Comparison of ENCODE assay signal across 17 cellular contexts in the genomic region with DNA sequence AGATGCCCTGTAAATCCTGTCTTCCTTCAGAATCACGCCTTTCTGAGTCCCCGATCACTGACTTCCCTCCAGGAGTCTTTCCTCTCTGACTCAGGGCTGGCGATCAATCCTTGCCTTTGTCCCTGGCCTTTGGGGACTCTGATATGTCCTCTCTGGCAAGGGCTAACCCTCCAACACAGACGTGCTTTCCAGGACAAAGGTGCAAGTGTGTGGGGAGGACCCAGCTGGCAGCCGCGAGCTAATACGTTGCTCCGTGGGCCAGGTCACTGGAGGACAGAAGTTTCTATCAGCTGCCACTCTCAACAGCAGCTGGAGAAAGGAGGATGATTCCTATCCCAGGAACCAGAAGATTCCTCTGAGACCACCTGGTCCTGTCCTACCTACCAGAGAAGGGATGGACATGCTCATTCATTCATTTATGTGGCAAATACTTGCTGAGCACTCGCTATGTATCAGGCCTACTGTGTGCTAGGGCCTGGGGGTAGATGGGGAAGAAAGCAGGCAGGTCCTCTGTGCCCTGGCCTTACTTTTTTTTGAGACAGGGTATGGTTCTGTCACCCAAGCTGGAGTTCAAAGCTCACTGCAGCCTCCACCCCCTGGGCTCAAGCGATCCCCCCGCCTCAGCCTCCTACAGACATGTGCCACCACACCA. TPM values are rescaled to one million over a fixed set of nuclear protein-coding genes. Genes with fewer than 3 reads are reported as not detected.
DNase-seq lines count a peak whose midpoint lies in the region; ATAC-seq, FAIRE-seq and TF ChIP-seq lines count a peak whose summit lies in the region.
"Had no signal": no experiment of that assay in that cellular context is flagged by ENCODE, and none has a peak within 500 bp of the region (broad histone marks: within the 10 kb centered on the region; RNA-seq: fewer than 3 reads in every experiment).

No MANE protein-coding gene starts in this region.

- H4K5ac ChIP-seq in IMR-90 (ENCODE audit: low read depth, low read length) = no peak overlapping the region

- CTCF ChIA-PET in IMR-90 (lab: Yijun Ruan, JAX) = no interaction called here
- CTCF ChIA-PET in HepG2 (lab: Yijun Ruan, JAX; ENCODE audit: low intra/inter-chr PET ratio, low total read pairs) = no interaction called here
- CTCF ChIA-PET in CD4-positive, alpha-beta T cell (lab: Charles Lee) = interaction anchor here (1.0 kb wide), 1 partner anchor 34 kb away, joined by 3 read pairs; no protein-coding TSS in a partner anchor

- TF ChIP-seq RAD21 in IMR-90 (IDR thresholded peaks at IDR 0.05; ENCODE audit: low read length) (no peak), HepG2 (CRISPR knock-in tag; IDR thresholded peaks at IDR 0.05) (no peak)

- no peak overlapping the region for H3K4ac ChIP-seq in IMR-90 (ENCODE audit: low read depth, low read length)
- H3K4ac ChIP-seq in trophoblast cell (ENCODE audit: low read depth, low read length) = no peak overlapping the region

- dilution Hi-C loops in IMR-90 (cut with HindIII; ENCODE audit: low sequenced_read_pairs, unreplicated experiment) = no loop called here

- POLR2A ChIA-PET in IMR-90 (lab: Charles Lee; ENCODE audit: unreplicated experiment) = interaction anchor here (0.6 kb wide), 1 partner anchor 14 kb away, joined by 4 read pairs; no protein-coding TSS in a partner anchor
- POLR2A ChIA-PET in HepG2 (lab: Yijun Ruan, JAX) = interaction anchor here (0.9 to 2.7 kb wide), 9 partner anchors 8 to 45 kb away, joined by 3 to 12 read pairs (median 4); a partner anchor contains a TSS
- POLR2A ChIA-PET in CD4-positive, alpha-beta T cell (lab: Charles Lee) = no interaction called here

- H2AFZ ChIP-seq in IMR-90 (replicated peaks; ENCODE audit: low read length, poor library complexity) (no peak overlapping the region), HepG2 (ENCODE audit: low read length) (no peak overlapping the region), trophoblast cell (ENCODE audit: insufficient read depth, low read length, poor library complexity) (no peak overlapping the region)

- H3K4me3 Mint-ChIP-seq in CD4-positive, alpha-beta T cell = no peak overlapping the region
- H3K4me3 Mint-ChIP-seq: CD8-positive, alpha-beta memory T cell had no signal

- in situ Hi-C loops in IMR-90 (cut with MboI; ENCODE audit: low sequenced_read_pairs) (no loop called here), HepG2 (cut with HindIII; ENCODE audit: extremely low pct_ligation_motif_present, low pct_unique_long_range_greater_than_20kb) (no loop called here)

- no peak overlapping the region for H3K18ac ChIP-seq in IMR-90 (ENCODE audit: low read depth, low read length)
- no peak overlapping the region for H3K18ac ChIP-seq in trophoblast cell (ENCODE audit: low read length)

- intact Hi-C loops in IMR-90 (cut with micrococcal nuclease) = no loop called here
- intact Hi-C loops in HepG2 (cut with micrococcal nuclease; ENCODE audit: unreplicated experiment) = no loop called here
- intact Hi-C loops in CD4-positive, alpha-beta T cell (cut with DNase I, micrococcal nuclease) = no loop called here

- no peak overlapping the region for H4K12ac ChIP-seq in trophoblast cell (ENCODE audit: low read depth, low read length)

- no peak for TF ChIP-seq CTCF in IMR-90 (conservative IDR thresholded peaks at IDR 0.05; ENCODE audit: low read depth, low read length)
- TF ChIP-seq CTCF in WERI-Rb-1 (IDR thresholded peaks at IDR 0.05; ENCODE audit: low read depth, low read length) = no peak
- no peak for TF ChIP-seq CTCF in HepG2 (CRISPR knock-in tag; IDR thresholded peaks at IDR 0.05)
- TF ChIP-seq CTCF in CD4-positive, alpha-beta T cell (IDR thresholded peaks at IDR 0.05) = no peak

- H3K9me3 ChIP-seq in IMR-90 (ENCODE audit: control insufficient read depth, insufficient read depth, low read length) = peaks cover 4% of the 10 kb centered on the region; the same call in 1 of the 2 replicates
- H3K9me3 ChIP-seq in WERI-Rb-1 (ENCODE audit: severe bottlenecking) = no peaks in the 10 kb centered on the region
- no peaks in the 10 kb centered on the region for H3K9me3 ChIP-seq in HepG2 (ENCODE audit: low read length)
- H3K9me3 ChIP-seq in trophoblast cell (ENCODE audit: insufficient read depth, low read depth, low read length) = no peaks in the 10 kb centered on the region
- no peaks in the 10 kb centered on the region for H3K9me3 ChIP-seq in CD4-positive, alpha-beta T cell (ENCODE audit: control insufficient read depth, low read length)
- H3K9me3 ChIP-seq: HAP-1 had no signal

- BruUV-seq in IMR-90 (replicated peaks; lab: Mats Ljungman, UMichigan) (no TSS peak), HepG2 (replicated peaks; lab: Mats Ljungman, UMichigan) (no TSS peak)

- H3K79me1 ChIP-seq in IMR-90 (ENCODE audit: low read depth in 1 of 2, low read length in 2 of 2) (no peaks in the 10 kb centered on the region), trophoblast cell (ENCODE audit: low read length) (no peaks in the 10 kb centered on the region)

- H3K9me3 Mint-ChIP-seq in CD4-positive, alpha-beta T cell = no peaks in the 10 kb centered on the region
- H3K9me3 Mint-ChIP-seq: CD8-positive, alpha-beta memory T cell had no signal

- H2BK15ac ChIP-seq in IMR-90 (ENCODE audit: low read depth, low read length) = no peak overlapping the region

- H3K56ac ChIP-seq in IMR-90 (ENCODE audit: extremely low read depth, insufficient read depth, low read length) = no peak overlapping the region

- H3K23ac ChIP-seq in IMR-90 (ENCODE audit: low read depth, low read length) (no peak overlapping the region), trophoblast cell (ENCODE audit: low read length) (no peak overlapping the region)

- no peak overlapping the region for H2BK5ac ChIP-seq in IMR-90 (ENCODE audit: low read depth, low read length, poor library complexity, severe bottlenecking)
- H2BK5ac ChIP-seq in trophoblast cell (ENCODE audit: low read depth, low read length, poor library complexity) = no peak overlapping the region

- no peak for ATAC-seq in IMR-90 (ENCODE audit: low read depth)
- ATAC-seq in HepG2 = peak; percentile 67
- ATAC-seq in CD4-positive, alpha-beta T cell (ENCODE audit: poor library complexity) = no peak
- ATAC-seq: Panc1 had no signal

- no peaks in the 10 kb centered on the region for H3K36me3 ChIP-seq in IMR-90 (ENCODE audit: control insufficient read depth, insufficient read depth, low read length)
- no peaks in the 10 kb centered on the region for H3K36me3 ChIP-seq in WERI-Rb-1
- H3K36me3 ChIP-seq in HepG2 (replicated peaks in 1 of 2; ENCODE audit: control insufficient read depth in 1 of 2, insufficient read depth in 2 of 2, low read length in 2 of 2) = no peaks in the 10 kb centered on the region
- no peaks in the 10 kb centered on the region for H3K36me3 ChIP-seq in trophoblast cell (ENCODE audit: control insufficient read depth in 1 of 2, insufficient read depth in 2 of 2, low read length in 2 of 2)
- H3K36me3 ChIP-seq: HAP-1 had no signal

- H2AK5ac ChIP-seq in IMR-90 (ENCODE audit: low read depth, low read length) (no peak overlapping the region), trophoblast cell (ENCODE audit: low read length) (no peak overlapping the region)

- H3K9ac ChIP-seq in IMR-90 (ENCODE audit: low read depth, low read length) (no peak overlapping the region), HepG2 (ENCODE audit: insufficient read depth, low read depth, low read length) (peak overlapping the region; percentile 31), trophoblast cell (ENCODE audit: low read length) (no peak overlapping the region)

- TF ChIP-seq EP300 in HepG2 (IDR thresholded peaks at IDR 0.05; ENCODE audit: low read depth in 2 of 2, low read length in 2 of 2) (no peak), HepG2 (CRISPR knock-in tag; IDR thresholded peaks at IDR 0.05; ENCODE audit: borderline replicate concordance) (no peak)

- 0 out of 2 replicates have a peak overlapping the region, but pooled peaks have one; percentile 52 for H2BK20ac ChIP-seq in IMR-90 (ENCODE audit: low read depth, low read length)

- H3K27me3 ChIP-seq in IMR-90 (ENCODE audit: control insufficient read depth, insufficient read depth, low read length) (peaks cover 3% of the 10 kb centered on the region; the same call in 1 of the 2 replicates), WERI-Rb-1 (ENCODE audit: insufficient read depth, low read depth, severe bottlenecking) (no peaks in the 10 kb centered on the region), HepG2 (ENCODE audit: control insufficient read depth in 1 of 2, insufficient read depth in 2 of 2, low read length in 2 of 2) (no peaks in the 10 kb centered on the region), trophoblast cell (ENCODE audit: insufficient read depth, low read length) (no peaks in the 10 kb centered on the region)
- no peaks in the 10 kb centered on the region for H3K27me3 ChIP-seq in CD4-positive, alpha-beta T cell (ENCODE audit: control insufficient read depth, insufficient read depth, low read length)

- peaks cover 3% of the 10 kb centered on the region; the same call in 1 of the 2 replicates for H3K9me1 ChIP-seq in IMR-90 (ENCODE audit: insufficient read depth, low read length)

- FAIRE-seq in HepG2 (lab: Jason Lieb, UNC) = no peak

- H3K4me3 ChIP-seq in IMR-90 (ENCODE audit: insufficient read depth, low read depth, low read length) (no peak overlapping the region), WERI-Rb-1 (ENCODE audit: low read depth, low read length) (no peak overlapping the region; the same call in 1 of the 2 replicates), HepG2 (replicated peaks in 1 of 3; ENCODE audit: insufficient read depth in 1 of 3, low read depth in 2 of 3, low read length in 3 of 3) (peak overlapping the region; percentile 19 to 52 (median 35)), trophoblast cell (ENCODE audit: low read depth, low read length) (no peak overlapping the region)
- H3K4me3 ChIP-seq: HAP-1 had no signal

- H3K4me1 Mint-ChIP-seq in CD4-positive, alpha-beta T cell (ENCODE audit: low read depth) = peaks cover 9% of the 10 kb centered on the region
- H3K4me1 Mint-ChIP-seq: CD8-positive, alpha-beta memory T cell had no signal

- 100% methylated on average over 2 of the region's 11 CpGs; no CpG with 5 or more reads in 1 of the 2 experiments for WGBS in IMR-90 (ENCODE audit: extremely low coverage in 2 of 2, insufficient read length in 1 of 2), 2 experiments
- 13% methylated on average over 9 of the region's 11 CpGs for WGBS in HepG2 (ENCODE audit: low lambda C conversion rate)
- no CpG with 5 or more reads among the region's 11 CpGs for WGBS in trophoblast cell (ENCODE audit: extremely low coverage, insufficient coverage, insufficient read length)

- TF ChIP-seq POLR2A in IMR-90 (IDR thresholded peaks at IDR 0.05; ENCODE audit: low read depth, low read length) (no peak), HepG2 (IDR thresholded peaks at IDR 0.05; ENCODE audit: insufficient read depth in 1 of 2, low read depth in 2 of 2, low read length in 2 of 2) (no peak)

- H4K8ac ChIP-seq in IMR-90 (ENCODE audit: low read depth in 2 of 2, low read length in 2 of 2) (no peak overlapping the region), trophoblast cell (ENCODE audit: low read depth, low read length) (no peak overlapping the region)

- H4K91ac ChIP-seq in IMR-90 (ENCODE audit: insufficient read depth, low read depth, low read length) = no peak overlapping the region
- peak overlapping the region; percentile 30 for H4K91ac ChIP-seq in trophoblast cell (ENCODE audit: low read depth, low read length)

- H2AK9ac ChIP-seq in IMR-90 (replicated peaks; ENCODE audit: low read depth, low read length, poor library complexity) = no peak overlapping the region

- no peaks in the 10 kb centered on the region for H3K79me2 ChIP-seq in HepG2 (ENCODE audit: insufficient read depth, low read length)
- no peaks in the 10 kb centered on the region for H3K79me2 ChIP-seq in trophoblast cell (ENCODE audit: control insufficient read depth, insufficient read depth, low read length, poor library complexity)

- H3K36me3 Mint-ChIP-seq in CD4-positive, alpha-beta T cell (ENCODE audit: low read depth) = no peaks in the 10 kb centered on the region

- H4K20me1 ChIP-seq in IMR-90 (ENCODE audit: insufficient read depth, low read length) = no peaks in the 10 kb centered on the region
- H4K20me1 ChIP-seq in HepG2 (ENCODE audit: insufficient read depth, low read length) = no peaks in the 10 kb centered on the region

- H3K27ac ChIP-seq in IMR-90 (ENCODE audit: insufficient read depth, low read length) = no peak overlapping the region
- H3K27ac ChIP-seq in WERI-Rb-1 = peak overlapping the region; percentile 53
- peak overlapping the region; percentile 12 for H3K27ac ChIP-seq in HepG2 (ENCODE audit: extremely low read length, insufficient read depth, low read length)
- H3K27ac ChIP-seq in trophoblast cell (ENCODE audit: low read depth, low read length) = no peak overlapping the region
- H3K27ac ChIP-seq in CD4-positive, alpha-beta T cell (ENCODE audit: low read depth, low read length) = no peak overlapping the region

- H2BK12ac ChIP-seq in trophoblast cell (ENCODE audit: low read length) = no peak overlapping the region

- DNase-seq in IMR-90 (no peak), WERI-Rb-1 (peak; percentile 66), HepG2 (ENCODE audit: low spot score) (no peak), trophoblast cell (no peak), NCI-H1694 (lab: John Stamatoyannopoulos, UW) (no peak), NCI-H526 (lab: John Stamatoyannopoulos, UW) (no peak)
- no peak for DNase-seq in CD4-positive, alpha-beta T cell
- DNase-seq: ACHN; CD8-positive, alpha-beta memory T cell; NCI-H1048; NCI-H146; NCI-H2107; NCI-H345; NCI-H69; SHP77 had no signal

- H3K27ac Mint-ChIP-seq in CD4-positive, alpha-beta T cell = no peak overlapping the region
- H3K27ac Mint-ChIP-seq: CD8-positive, alpha-beta memory T cell had no signal

- no peak overlapping the region for H2BK120ac ChIP-seq in IMR-90 (ENCODE audit: low read depth, low read length)
- H2BK120ac ChIP-seq in trophoblast cell (ENCODE audit: insufficient read depth, low read length, poor library complexity) = no peak overlapping the region

- H3K27me3 Mint-ChIP-seq in CD4-positive, alpha-beta T cell = peaks cover 4% of the 10 kb centered on the region

- H3K4me1 ChIP-seq in IMR-90 (ENCODE audit: control insufficient read depth, insufficient read depth, low read length) (peaks cover 3% of the 10 kb centered on the region), HepG2 (ENCODE audit: insufficient read depth, low read length) (peaks cover 85% of the 10 kb centered on the region), trophoblast cell (ENCODE audit: control insufficient read depth in 1 of 2, insufficient read depth in 2 of 2, low read length in 2 of 2) (no peaks in the 10 kb centered on the region)
- H3K4me1 ChIP-seq: HAP-1 had no signal

- H3K4me2 ChIP-seq in IMR-90 (ENCODE audit: low read depth, low read length) (no peak overlapping the region), HepG2 (ENCODE audit: low read depth, low read length) (peak overlapping the region; percentile 72), trophoblast cell (ENCODE audit: low read length) (no peak overlapping the region)

- no peak overlapping the region for H3K14ac ChIP-seq in IMR-90 (replicated peaks; ENCODE audit: low read depth, low read length)
- H3K14ac ChIP-seq in trophoblast cell (ENCODE audit: low read length) = no peak overlapping the region

RNA-seq across cellular contexts. Expression of a gene that starts 8.5 kb away (rescaled TPM):
- total RNA-seq in IMR-90 (2012; rRNA removed) (3.0 and 3.6 TPM in 2 replicates), HepG2 (2016; rRNA removed; fragmentation: Illumina TruSeq; extraction: Trizol) (33.2 and 63.4 TPM in 2 replicates)
- polyA plus RNA-seq in IMR-90 (2012; rRNA removed) (24.8 and 27.0 TPM in 2 replicates), HepG2 (2011; rRNA removed) (160 and 189 TPM in 2 replicates)
- 20.5 and 47.8 TPM in 2 replicates for polyA plus RNA-seq in IMR-90 (2012; cell fraction: cytosol; rRNA removed)
- 36.2 and 109 TPM in 2 replicates for polyA plus RNA-seq in IMR-90 (2012; cell fraction: nucleus; rRNA removed; ENCODE audit: low replicate concordance)
- total RNA-seq in HepG2 (2016; cell fraction: cytosol; rRNA removed; fragmentation: Illumina TruSeq; extraction: Trizol; ENCODE audit: low read depth) = 10.1 and 11.6 TPM in 2 replicates
- 24.7 and 65.3 TPM in 2 replicates for total RNA-seq in HepG2 (2016; cell fraction: insoluble cytoplasmic fraction; rRNA removed; fragmentation: Illumina TruSeq; extraction: Trizol)
- total RNA-seq in HepG2 (2016; cell fraction: membrane; rRNA removed; fragmentation: Illumina TruSeq; extraction: Trizol) = 32.7 and 33.2 TPM in 2 replicates
- 82.8 and 99.0 TPM in 2 replicates for total RNA-seq in HepG2 (2016; cell fraction: nucleus; rRNA removed; fragmentation: Illumina TruSeq; extraction: Trizol)
- polyA plus RNA-seq in HepG2 (2011; cell fraction: cytosol; rRNA removed) = 208 and 213 TPM in 2 replicates
- polyA plus RNA-seq in HepG2 (2011; cell fraction: nucleus; rRNA removed) = 869 and 1,053 TPM in 2 replicates
- polyA plus RNA-seq in HepG2 (2012) = 214 and 253 TPM in 2 replicates
- polyA plus RNA-seq in HepG2 (2016; cell fraction: cytosol; fragmentation: Illumina TruSeq; extraction: Trizol; ENCODE audit: low read depth) = 18.1 and 20.1 TPM in 2 replicates
- 42.8 and 60.7 TPM in 2 replicates for polyA plus RNA-seq in HepG2 (2016; cell fraction: insoluble cytoplasmic fraction; fragmentation: Illumina TruSeq; extraction: Trizol; ENCODE audit: low read depth)
- 42.2 and 44.0 TPM in 2 replicates for polyA plus RNA-seq in HepG2 (2016; cell fraction: membrane; fragmentation: Illumina TruSeq; extraction: Trizol; ENCODE audit: low read depth)
- 235 and 236 TPM in 2 replicates for polyA plus RNA-seq in HepG2 (2016; cell fraction: nucleus; fragmentation: Illumina TruSeq; extraction: Trizol; ENCODE audit: insufficient read depth, low read depth)
- 104 and 367 TPM in 2 replicates for polyA minus RNA-seq in HepG2 (2011; rRNA and poly(A)+ RNA removed; ENCODE audit: low replicate concordance)
- polyA minus RNA-seq in HepG2 (2011; cell fraction: cytosol; rRNA and poly(A)+ RNA removed) = 143 and 183 TPM in 2 replicates
- 104 and 119 TPM in 2 replicates for polyA minus RNA-seq in HepG2 (2011; cell fraction: nucleus; rRNA and poly(A)+ RNA removed)
- 102 and 105 TPM in 2 replicates for polyA plus RNA-seq in trophoblast cell (2013)
- 1 to 10 TPM; 2.3 to 3.7 TPM for total RNA-seq in CD4-positive, alpha-beta T cell

RNA-seq across cellular contexts. Expression of a gene that starts 42.3 kb away (rescaled TPM):
- 2,742 and 4,320 TPM in 2 replicates for total RNA-seq in IMR-90 (2012; rRNA removed)
- 2,042 and 2,259 TPM in 2 replicates for polyA plus RNA-seq in IMR-90 (2012; rRNA removed)
- polyA plus RNA-seq in IMR-90 (2012; cell fraction: cytosol; rRNA removed) = 1,014 and 1,274 TPM in 2 replicates
- 915 and 1,106 TPM in 2 replicates for polyA plus RNA-seq in IMR-90 (2012; cell fraction: nucleus; rRNA removed; ENCODE audit: low replicate concordance)
- total RNA-seq in HepG2 (2016; rRNA removed; fragmentation: Illumina TruSeq; extraction: Trizol) = 805 and 1,167 TPM in 2 replicates
- 330 and 384 TPM in 2 replicates for total RNA-seq in HepG2 (2016; cell fraction: cytosol; rRNA removed; fragmentation: Illumina TruSeq; extraction: Trizol; ENCODE audit: low read depth)
- total RNA-seq in HepG2 (2016; cell fraction: insoluble cytoplasmic fraction; rRNA removed; fragmentation: Illumina TruSeq; extraction: Trizol) = 802 and 1,160 TPM in 2 replicates
- 388 and 438 TPM in 2 replicates for total RNA-seq in HepG2 (2016; cell fraction: membrane; rRNA removed; fragmentation: Illumina TruSeq; extraction: Trizol)
- total RNA-seq in HepG2 (2016; cell fraction: nucleus; rRNA removed; fragmentation: Illumina TruSeq; extraction: Trizol) = 473 and 495 TPM in 2 replicates
- polyA plus RNA-seq in HepG2 (2011; rRNA removed) = 1,432 and 1,529 TPM in 2 replicates
- 1,350 and 1,708 TPM in 2 replicates for polyA plus RNA-seq in HepG2 (2011; cell fraction: cytosol; rRNA removed)
- polyA plus RNA-seq in HepG2 (2011; cell fraction: nucleus; rRNA removed) = 541 and 721 TPM in 2 replicates
- 920 and 1,315 TPM in 2 replicates for polyA plus RNA-seq in HepG2 (2012)
- polyA plus RNA-seq in HepG2 (2016; cell fraction: cytosol; fragmentation: Illumina TruSeq; extraction: Trizol; ENCODE audit: low read depth) = 299 and 343 TPM in 2 replicates
- polyA plus RNA-seq in HepG2 (2016; cell fraction: insoluble cytoplasmic fraction; fragmentation: Illumina TruSeq; extraction: Trizol; ENCODE audit: low read depth) = 1,055 and 1,063 TPM in 2 replicates
- polyA plus RNA-seq in HepG2 (2016; cell fraction: membrane; fragmentation: Illumina TruSeq; extraction: Trizol; ENCODE audit: low read depth) = 279 and 340 TPM in 2 replicates
- 688 and 691 TPM in 2 replicates for polyA plus RNA-seq in HepG2 (2016; cell fraction: nucleus; fragmentation: Illumina TruSeq; extraction: Trizol; ENCODE audit: insufficient read depth, low read depth)
- 531 and 665 TPM in 2 replicates for polyA minus RNA-seq in HepG2 (2011; rRNA and poly(A)+ RNA removed; ENCODE audit: low replicate concordance)
- 412 and 617 TPM in 2 replicates for polyA minus RNA-seq in HepG2 (2011; cell fraction: cytosol; rRNA and poly(A)+ RNA removed)
- 99.5 and 162 TPM in 2 replicates for polyA minus RNA-seq in HepG2 (2011; cell fraction: nucleus; rRNA and poly(A)+ RNA removed)
- 1,300 and 1,363 TPM in 2 replicates for polyA plus RNA-seq in trophoblast cell (2013)
- total RNA-seq in CD4-positive, alpha-beta T cell = 1,000 to 10,000 TPM; 1,389 to 1,410 TPM

Comparison
In these comparisons a context has a peak if more than half of its experiments do, and no peak if none do; other contexts are left out.
1. H3K27ac ChIP-seq: peak in WERI-Rb-1 (single experiment) and HepG2 (single experiment); none in IMR-90 (single experiment), trophoblast cell (single experiment) and CD4-positive, alpha-beta T cell (single experiment).
2. H3K4me3 ChIP-seq: peak in HepG2 (3 of 3); none in IMR-90 (single experiment), WERI-Rb-1 (single experiment) and trophoblast cell (single experiment).